ENCODE assay signal across 8 cellular contexts in the genomic region with DNA sequence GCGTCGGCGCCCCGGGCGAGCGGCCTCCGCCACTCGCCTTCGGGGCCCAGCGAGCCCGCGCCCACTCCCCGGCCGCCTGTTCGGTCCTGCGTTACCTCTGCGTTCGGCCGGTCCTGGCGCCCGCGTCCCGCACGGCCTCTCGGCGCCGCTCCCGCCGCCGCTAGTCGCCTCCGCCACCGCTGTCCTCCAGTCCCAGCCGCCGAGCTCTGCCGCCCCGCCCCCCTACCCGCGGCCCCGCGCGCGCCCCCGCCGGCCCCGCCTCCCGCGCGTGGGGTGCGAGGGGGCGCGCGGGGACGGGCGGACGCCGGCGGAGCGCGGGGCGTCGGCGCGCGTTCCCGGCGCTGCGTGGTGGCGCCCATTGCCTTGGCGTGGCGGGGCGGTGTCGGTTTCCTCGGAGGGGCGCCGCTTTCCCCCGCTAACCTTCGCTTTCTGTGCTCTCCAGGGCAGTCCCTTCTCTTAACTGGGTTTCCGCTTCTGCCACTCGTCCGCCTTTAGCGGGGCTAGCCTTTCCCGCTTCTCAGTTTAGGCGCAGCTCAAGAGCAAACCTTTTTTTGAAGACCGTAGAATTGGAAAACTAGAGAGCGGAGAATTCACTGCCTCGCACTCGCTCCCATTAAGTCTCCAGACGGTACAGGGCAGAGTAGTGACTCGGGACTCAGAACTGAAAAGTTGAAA. TPM values are rescaled to one million over a fixed set of nuclear protein-coding genes. Genes with fewer than 3 reads are reported as not detected.
DNase-seq lines count a peak whose midpoint lies in the region; ATAC-seq and TF ChIP-seq lines count a peak whose summit lies in the region.

A gene with protein sequence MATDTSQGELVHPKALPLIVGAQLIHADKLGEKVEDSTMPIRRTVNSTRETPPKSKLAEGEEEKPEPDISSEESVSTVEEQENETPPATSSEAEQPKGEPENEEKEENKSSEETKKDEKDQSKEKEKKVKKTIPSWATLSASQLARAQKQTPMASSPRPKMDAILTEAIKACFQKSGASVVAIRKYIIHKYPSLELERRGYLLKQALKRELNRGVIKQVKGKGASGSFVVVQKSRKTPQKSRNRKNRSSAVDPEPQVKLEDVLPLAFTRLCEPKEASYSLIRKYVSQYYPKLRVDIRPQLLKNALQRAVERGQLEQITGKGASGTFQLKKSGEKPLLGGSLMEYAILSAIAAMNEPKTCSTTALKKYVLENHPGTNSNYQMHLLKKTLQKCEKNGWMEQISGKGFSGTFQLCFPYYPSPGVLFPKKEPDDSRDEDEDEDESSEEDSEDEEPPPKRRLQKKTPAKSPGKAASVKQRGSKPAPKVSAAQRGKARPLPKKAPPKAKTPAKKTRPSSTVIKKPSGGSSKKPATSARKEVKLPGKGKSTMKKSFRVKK (minus strand): TSS at position 208 of the 675 bp plus-strand sequence. CDS start 6,867 bp downstream, outside the sequence.

- peak within 1 kb of the TSS; percentile 98 for H3K27ac Mint-ChIP-seq in CD8-positive, alpha-beta T cell
- H3K27ac Mint-ChIP-seq in activated CD8-positive, alpha-beta memory T cell treated with anti-CD3 and anti-CD28 coated beads, Interleukin-2, amount 10 ng/mL, durations not matched to agents 7 days and 5 days = peak within 1 kb of the TSS; percentile 99
- H3K27ac Mint-ChIP-seq in endodermal cell = peak within 1 kb of the TSS; percentile 98

- peaks cover 29% of the 10 kb centered on the region for H3K4me1 ChIP-seq in CD8-positive, alpha-beta T cell (ENCODE audit: insufficient read depth, low read length)
- H3K4me1 ChIP-seq in endodermal cell (ENCODE audit: control insufficient read depth, insufficient read depth, low read length) = no peaks in the 10 kb centered on the region
- no peaks in the 10 kb centered on the region for H3K4me1 ChIP-seq in mesodermal cell (ENCODE audit: control insufficient read depth, insufficient read depth, low read length, poor library complexity, severe bottlenecking)

- H3K4me3 Mint-ChIP-seq in CD8-positive, alpha-beta T cell = peak within 1 kb of the TSS; percentile 99
- H3K4me3 Mint-ChIP-seq in activated CD8-positive, alpha-beta memory T cell treated with anti-CD3 and anti-CD28 coated beads, Interleukin-2, amount 10 ng/mL, durations not matched to agents 7 days and 5 days = peak within 1 kb of the TSS; percentile 99
- peak within 1 kb of the TSS; percentile 98 for H3K4me3 Mint-ChIP-seq in endodermal cell

- no peaks in the 10 kb centered on the region for H3K27me3 Mint-ChIP-seq in CD8-positive, alpha-beta T cell (ENCODE audit: low read depth)
- no peaks in the 10 kb centered on the region for H3K27me3 Mint-ChIP-seq in activated CD8-positive, alpha-beta memory T cell treated with anti-CD3 and anti-CD28 coated beads, Interleukin-2, amount 10 ng/mL, durations not matched to agents 7 days and 5 days
- H3K27me3 Mint-ChIP-seq in endodermal cell (ENCODE audit: insufficient read depth) = no peaks in the 10 kb centered on the region

- H3K27me3 ChIP-seq in CD8-positive, alpha-beta T cell (ENCODE audit: insufficient read depth, low read length) = no peaks in the 10 kb centered on the region
- no peaks in the 10 kb centered on the region for H3K27me3 ChIP-seq in endodermal cell (ENCODE audit: control insufficient read depth, insufficient read depth, low read length, poor library complexity, severe bottlenecking)

- no peaks in the 10 kb centered on the region for H3K36me3 ChIP-seq in CD8-positive, alpha-beta T cell (ENCODE audit: insufficient read depth, low read length)
- H3K36me3 ChIP-seq in endodermal cell (ENCODE audit: control insufficient read depth, insufficient read depth, low read length) (no peaks in the 10 kb centered on the region), mesodermal cell (ENCODE audit: control insufficient read depth, insufficient read depth, low read length) (peaks cover 17% of the 10 kb centered on the region)

- H3K9ac ChIP-seq in endodermal cell (ENCODE audit: extremely low read depth, low read length, poor library complexity, severe bottlenecking) = peak within 1 kb of the TSS; percentile 90

- H3K9me3 ChIP-seq in CD8-positive, alpha-beta T cell (ENCODE audit: low read length) = no peaks in the 10 kb centered on the region
- H3K9me3 ChIP-seq in endodermal cell (ENCODE audit: control insufficient read depth, low read length) (no peaks in the 10 kb centered on the region), mesodermal cell (ENCODE audit: control insufficient read depth, low read length) (no peaks in the 10 kb centered on the region)

- H3K27ac ChIP-seq in CD8-positive, alpha-beta T cell (ENCODE audit: low read depth, low read length) = peak within 1 kb of the TSS; percentile 81
- H3K27ac ChIP-seq in endodermal cell (ENCODE audit: low read depth, low read length) = peak within 1 kb of the TSS; percentile 99
- H3K27ac ChIP-seq in mesodermal cell (ENCODE audit: low read depth, low read length, severe bottlenecking) = peak within 1 kb of the TSS; percentile 98

- intact Hi-C loops in CD8-positive, alpha-beta T cell (cut with DNase I, micrococcal nuclease) = loop anchor here (1.0 to 10.0 kb wide), 8 partner anchors 54 to 902 kb away; a partner anchor contains a TSS

- no peak for TF ChIP-seq CTCF in CD8-positive, alpha-beta T cell (IDR thresholded peaks at IDR 0.05)
- TF ChIP-seq CTCF in endodermal cell (conservative IDR thresholded peaks at IDR 0.05) = no peak

- H3K4me3 ChIP-seq in CD8-positive, alpha-beta T cell (ENCODE audit: low read depth, low read length) = peak within 1 kb of the TSS; percentile 86
- peak within 1 kb of the TSS; percentile 91 for H3K4me3 ChIP-seq in endodermal cell (ENCODE audit: low read length)
- peak within 1 kb of the TSS; percentile 96 for H3K4me3 ChIP-seq in mesodermal cell (ENCODE audit: extremely low read depth, insufficient read depth, low read length, poor library complexity, severe bottlenecking)

- H3K36me3 Mint-ChIP-seq in CD8-positive, alpha-beta T cell = peaks cover 13% of the 10 kb centered on the region
- H3K36me3 Mint-ChIP-seq in activated CD8-positive, alpha-beta memory T cell treated with anti-CD3 and anti-CD28 coated beads, Interleukin-2, amount 10 ng/mL, durations not matched to agents 7 days and 5 days = peaks cover 11% of the 10 kb centered on the region
- no peaks in the 10 kb centered on the region for H3K36me3 Mint-ChIP-seq in endodermal cell (ENCODE audit: low read depth)

- no peaks in the 10 kb centered on the region for H3K9me3 Mint-ChIP-seq in CD8-positive, alpha-beta T cell
- H3K9me3 Mint-ChIP-seq in activated CD8-positive, alpha-beta memory T cell treated with anti-CD3 and anti-CD28 coated beads, Interleukin-2, amount 10 ng/mL, durations not matched to agents 7 days and 5 days (ENCODE audit: low read depth) = no peaks in the 10 kb centered on the region
- no peaks in the 10 kb centered on the region for H3K9me3 Mint-ChIP-seq in endodermal cell

- CTCF ChIA-PET in CD8-positive, alpha-beta T cell (lab: Charles Lee) = interaction anchor here (1.0 to 1.9 kb wide), 2 partner anchors 15 to 397 kb away, joined by 3 to 4 read pairs; no protein-coding TSS in a partner anchor
- CTCF ChIA-PET in activated CD8-positive, alpha-beta memory T cell treated with anti-CD3 and anti-CD28 coated beads, Interleukin-2, amount 10 ng/mL, durations not matched to agents 7 days and 5 days (lab: Charles Lee) = interaction anchor here (0.9 to 2.5 kb wide), 12 partner anchors 9 to 547 kb away, joined by 3 to 10 read pairs (median 4); no protein-coding TSS in a partner anchor

- H3K4me1 Mint-ChIP-seq in CD8-positive, alpha-beta T cell (ENCODE audit: low read depth) = peaks cover 33% of the 10 kb centered on the region
- H3K4me1 Mint-ChIP-seq in activated CD8-positive, alpha-beta memory T cell treated with anti-CD3 and anti-CD28 coated beads, Interleukin-2, amount 10 ng/mL, durations not matched to agents 7 days and 5 days = peaks cover 25% of the 10 kb centered on the region
- H3K4me1 Mint-ChIP-seq in endodermal cell = peaks cover 22% of the 10 kb centered on the region

- WGBS in endodermal cell (ENCODE audit: insufficient coverage in 1 of 2, insufficient read length in 1 of 2), 2 experiments = 0% methylated on average over 44 to 90 of the region's 90 CpGs
- WGBS in mesodermal cell (ENCODE audit: insufficient coverage in 2 of 2), 2 experiments = 0 to 1% methylated on average over 42 to 71 of the region's 90 CpGs

- DNase-seq in CD8-positive, alpha-beta T cell = peak; percentile 76 to 93 (median 83)
- peak; percentile 65 to 68 for DNase-seq in NOMO-1 (lab: John Stamatoyannopoulos, UW; ENCODE audit: unreplicated experiment in 2 of 2)
- peak; percentile 83 for DNase-seq in activated CD8-positive, alpha-beta memory T cell treated with anti-CD3 and anti-CD28 coated beads, Interleukin-2, amount 10 ng/mL, durations not matched to agents 7 days and 5 days
- peak; percentile 85 for DNase-seq in endodermal cell
- peak; percentile 66 for DNase-seq in stimulated activated CD8-positive, alpha-beta memory T cell treated with anti-CD3 and anti-CD28 coated beads, Interleukin-15, amount 100 ng/mL, for 24 hours (ENCODE audit: low read depth)

- ATAC-seq in CD8-positive, alpha-beta T cell = peak; percentile 62
- ATAC-seq in GM19438 (IDR thresholded peaks at IDR 0.05; ENCODE audit: low read depth, unreplicated experiment) (peak; percentile 46), HG03565 (IDR thresholded peaks at IDR 0.05; ENCODE audit: unreplicated experiment) (peak; percentile 31)
- ATAC-seq in activated CD8-positive, alpha-beta memory T cell treated with anti-CD3 and anti-CD28 coated beads, Interleukin-2, amount 10 ng/mL, durations not matched to agents 7 days and 5 days = peak; percentile 63

- POLR2A ChIA-PET in CD8-positive, alpha-beta T cell (lab: Charles Lee) = interaction anchor here (0.8 to 2.4 kb wide), 11 partner anchors 10 to 390 kb away, joined by 3 to 7 read pairs (median 4); a partner anchor contains a TSS

RNA-seq across cellular contexts. Expression of the gene that starts here (rescaled TPM):
- total RNA-seq in CD8-positive, alpha-beta T cell = 100 to 1,000 TPM; 171 to 172 TPM
- 100 to 1,000 TPM; 295 to 364 TPM for total RNA-seq in activated CD8-positive, alpha-beta memory T cell treated with anti-CD3 and anti-CD28 coated beads, Interleukin-2, amount 10 ng/mL, durations not matched to agents 7 days and 5 days
- total RNA-seq in endodermal cell = 100 to 1,000 TPM; 207 to 223 TPM
- polyA plus RNA-seq in endodermal cell (2013, experiment 1 of 2) = 240 TPM
- 243 TPM for polyA plus RNA-seq in endodermal cell (2013, experiment 2 of 2)
- 190 TPM for polyA plus RNA-seq in mesodermal cell (2013, experiment 1 of 2)
- polyA plus RNA-seq in mesodermal cell (2013, experiment 2 of 2) = 209 TPM

Comparison
In these comparisons a context has a peak if more than half of its experiments do, and no peak if none do; other contexts are left out.
1. Peak in every context shown above with its lines: DNase-seq, ATAC-seq, H3K4me3 ChIP-seq and H3K27ac ChIP-seq.